ENCODE assay signal across 27 cellular contexts in genomic region chr11:61935861-61936260, GRCh38.
"Had no signal": no experiment of that assay in that cellular context is flagged by ENCODE, and none has a peak within 500 bp of the region (broad histone marks: within the 10 kb centered on the region; RNA-seq: fewer than 3 reads in every experiment).

No MANE protein-coding gene starts in this region.

- H3K4me3 ChIP-seq: stomach, suprapubic skin, testis, thoracic aorta, thyroid gland, tibial artery, tibial nerve, transverse colon, upper lobe of left lung, upper lobe of right lung, uterus, vagina had no signal

- FAIRE-seq: urothelium cell line had no signal

- H3K9me3 ChIP-seq: suprapubic skin, testis, thyroid gland, upper lobe of right lung, uterus, vagina had no signal

- H3K27ac ChIP-seq: stomach, suprapubic skin, testis, thoracic aorta, thyroid gland, tibial artery, tibial nerve, transverse colon, upper lobe of left lung, upper lobe of right lung, uterus, vagina had no signal

- H3K36me3 ChIP-seq: stomach, suprapubic skin, thoracic aorta, thyroid gland, tibial artery, tibial nerve, transverse colon, upper lobe of left lung, upper lobe of right lung, uterus, vagina had no signal

- H3K27me3 ChIP-seq: stomach, suprapubic skin, testis, thyroid gland, tibial artery, tibial nerve, upper lobe of left lung, upper lobe of right lung, uterus, vagina had no signal

- DNase-seq: stimulated activated CD4-positive, alpha-beta T cell treated with anti-CD3 and anti-CD28 coated beads, Interleukin-2, amount 100 ng/mL, for 48 hours; stimulated activated CD4-positive, alpha-beta T cell treated with anti-CD3 and anti-CD28 coated beads, Interleukin-4, amount 100 ng/mL, for 1 hour; stimulated activated CD4-positive, alpha-beta T cell treated with anti-CD3 and anti-CD28 coated beads, Interleukin-4, amount 100 ng/mL, for 24 hours; stimulated activated CD4-positive, alpha-beta T cell treated with anti-CD3 and anti-CD28 coated beads, Interleukin-4, amount 100 ng/mL, for 4 hours; stimulated activated CD8-positive, alpha-beta memory T cell treated with anti-CD3 and anti-CD28 coated beads, Interleukin-4, amount 100 ng/mL, for 48 hours; stimulated activated naive B cell treated with anti-CD40 and anti-IgM and Interleukin-4, amounts not matched to agents 10 μg/mL and 1 μg/mL and 100 μg/mL, for 72 hours; stimulated activated naive CD4-positive, alpha-beta T cell; stimulated activated naive CD4-positive, alpha-beta T cell treated with Interleukin-2 at 50 U/mL for 16 hours; stimulated activated naive CD8-positive, alpha-beta T cell treated with anti-CD3 and anti-CD28 coated beads, Interleukin-15, amount 100 ng/mL, for 72 hours; stimulated activated naive CD8-positive, alpha-beta T cell treated with anti-CD3 and anti-CD28 coated beads, Interleukin-15, Interleukin-2, amounts not matched to agents 100 U/mL and 50 U/mL, for 24 hours; stomach; substantia nigra; testis; thyroid gland; tibial artery; transverse colon; trophoblast cell; upper lobe of left lung; upper lobe of right lung; uterus had no signal

- H3K4me1 ChIP-seq: stomach, suprapubic skin, testis, thyroid gland, tibial artery, tibial nerve, transverse colon, upper lobe of left lung, upper lobe of right lung, uterus, vagina had no signal

- ATAC-seq: stimulated activated effector memory CD8-positive, alpha-beta T cell treated with anti-CD3 and anti-CD28 coated beads, Interleukin-12 subunit alpha, Interleukin-12 subunit beta, amount 100 ng/mL, for 72 hours; stimulated activated memory B cell treated with anti-CD40 and anti-IgM and Interleukin-4, amounts not matched to agents 10 μg/mL and 1 μg/mL and 100 μg/mL, for 72 hours; stimulated activated naive B cell treated with anti-CD40 and anti-IgM and Interleukin-4, amounts not matched to agents 10 μg/mL and 1 μg/mL and 100 μg/mL, for 72 hours; stimulated activated naive CD8-positive, alpha-beta T cell treated with anti-CD3 and anti-CD28 coated beads, Interleukin-15, amount 100 ng/mL, for 72 hours; stimulated activated naive CD8-positive, alpha-beta T cell treated with anti-CD3 and anti-CD28 coated beads, Interleukin-15, Interleukin-2, amounts not matched to agents 100 U/mL and 50 U/mL, for 24 hours; upper lobe of right lung had no signal
